In genomic region chr11:70790671-70791300, GRCh38 we compare ENCODE assay signal across 1 cellular context.
TF ChIP-seq lines count a peak whose summit lies in the region.

No MANE protein-coding gene starts in this region.

TF ChIP-seq in IMR-90, 13 proteins besides CTCF, POLR2A, EP300 and RAD21:
- TF ChIP-seq SMC3 (IDR thresholded peaks at IDR 0.05; ENCODE audit: low read depth, low read length), result 0 out of 2 replicates have a peak, but pooled peaks have one; percentile 13
- no peak for TF ChIP-seq ELK1 (IDR thresholded peaks at IDR 0.05; ENCODE audit: borderline replicate concordance, low read depth, low read length)
- no peak for TF ChIP-seq MAFK (IDR thresholded peaks at IDR 0.05; ENCODE audit: low read depth, low read length)
- no peak for TF ChIP-seq CEBPB (IDR thresholded peaks at IDR 0.05; ENCODE audit: low read depth, low read length)
- no peak for TF ChIP-seq USF2 (IDR thresholded peaks at IDR 0.05; ENCODE audit: low read depth, low read length)
- TF ChIP-seq RFX5 (IDR thresholded peaks at IDR 0.05; ENCODE audit: low read depth, low read length), result no peak
- TF ChIP-seq BHLHE40 (IDR thresholded peaks at IDR 0.05; ENCODE audit: low read depth, low read length), result no peak
- no peak for TF ChIP-seq MXI1 (IDR thresholded peaks at IDR 0.05; ENCODE audit: borderline replicate concordance, low read depth, low read length)
